Comparison of ENCODE assay signal across 10 cellular contexts in the genomic region with DNA sequence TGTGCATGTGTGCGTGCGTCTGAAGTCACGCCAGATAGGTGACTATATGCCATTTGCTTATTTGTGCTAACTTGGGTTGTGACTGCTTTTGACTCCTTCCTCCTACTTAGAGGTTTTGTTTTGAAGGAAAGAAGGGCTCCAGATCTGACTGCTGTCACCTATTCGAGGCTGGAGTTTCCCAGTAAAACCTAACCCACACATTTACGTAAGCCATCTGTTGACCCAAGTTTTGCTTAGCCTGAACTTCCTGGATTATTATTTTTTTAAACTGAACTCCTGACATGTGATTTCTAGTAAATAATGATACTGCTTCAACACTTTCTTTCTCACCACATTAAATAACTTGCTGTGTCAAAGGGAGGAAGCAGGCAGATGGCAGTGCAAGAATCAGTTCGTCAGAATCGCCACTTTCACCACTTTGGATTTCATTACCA. TPM values are rescaled to one million over a fixed set of nuclear protein-coding genes. Genes with fewer than 3 reads are reported as not detected.
DNase-seq lines count a peak whose midpoint lies in the region; ATAC-seq, FAIRE-seq and TF ChIP-seq lines count a peak whose summit lies in the region.
"Had no signal": no experiment of that assay in that cellular context is flagged by ENCODE, and none has a peak within 500 bp of the region (broad histone marks: within the 10 kb centered on the region; RNA-seq: fewer than 3 reads in every experiment).

No MANE protein-coding gene starts in this region.

- no peak overlapping the region for H2AFZ ChIP-seq in osteoblast (ENCODE audit: low read length)

- intact Hi-C loops in activated T-helper 1 cell treated with anti-CD3 and anti-CD28 coated beads, Interleukin-12 subunit alpha, Interleukin-12 subunit beta, Interleukin-2, Interleukin-4 antibody, amounts not matched to agents 30 ng/mL and 10 ng/mL and 1 ng/mL, durations not matched to agents 14 hours and 24 hours and 36 hours (cut with micrococcal nuclease) = loop anchor here (1.0 to 10.0 kb wide), 13 partner anchors 9 to 1808 kb away; partner anchors contain the start of gene ARAP2

- H3K4me3 Mint-ChIP-seq in activated CD8-positive, alpha-beta memory T cell treated with anti-CD3 and anti-CD28 coated beads, Interleukin-2, amount 10 ng/mL, durations not matched to agents 7 days and 5 days = peak overlapping the region; percentile 56
- peak overlapping the region; percentile 37 for H3K4me3 Mint-ChIP-seq in activated T-helper 1 cell treated with anti-CD3 and anti-CD28 coated beads, Interleukin-12 subunit alpha, Interleukin-12 subunit beta, Interleukin-2, Interleukin-4 antibody, amounts not matched to agents 30 ng/mL and 10 ng/mL and 1 ng/mL, durations not matched to agents 14 hours and 24 hours and 36 hours
- H3K4me3 Mint-ChIP-seq in stimulated activated effector memory CD8-positive, alpha-beta T cell treated with anti-CD3 and anti-CD28 coated beads, Interleukin-12 subunit alpha, Interleukin-12 subunit beta, amount 100 ng/mL, for 72 hours = peak overlapping the region; percentile 8

- H3K27me3 ChIP-seq in osteoblast (ENCODE audit: insufficient read depth, low read length) = no peaks in the 10 kb centered on the region

- no peaks in the 10 kb centered on the region for H3K9me3 Mint-ChIP-seq in activated CD8-positive, alpha-beta memory T cell treated with anti-CD3 and anti-CD28 coated beads, Interleukin-2, amount 10 ng/mL, durations not matched to agents 7 days and 5 days (ENCODE audit: low read depth)
- H3K9me3 Mint-ChIP-seq in activated T-helper 1 cell treated with anti-CD3 and anti-CD28 coated beads, Interleukin-12 subunit alpha, Interleukin-12 subunit beta, Interleukin-2, Interleukin-4 antibody, amounts not matched to agents 30 ng/mL and 10 ng/mL and 1 ng/mL, durations not matched to agents 14 hours and 24 hours and 36 hours = no peaks in the 10 kb centered on the region
- H3K9me3 Mint-ChIP-seq in stimulated activated effector memory CD8-positive, alpha-beta T cell treated with anti-CD3 and anti-CD28 coated beads, Interleukin-12 subunit alpha, Interleukin-12 subunit beta, amount 100 ng/mL, for 72 hours = peaks cover 3% of the 10 kb centered on the region

- DNase-seq in activated CD8-positive, alpha-beta memory T cell treated with anti-CD3 and anti-CD28 coated beads, Interleukin-2, amount 10 ng/mL, durations not matched to agents 7 days and 5 days = peak; percentile 77
- no peak for DNase-seq in activated CD8-positive, alpha-beta memory T cell treated with anti-CD3 and anti-CD28 coated beads, Interleukin-2, amount 50 U/mL, for 48 hours
- peak; percentile 60 for DNase-seq in activated T-helper 1 cell treated with anti-CD3 and anti-CD28 coated beads, Interleukin-12 subunit alpha, Interleukin-12 subunit beta, Interleukin-2, Interleukin-4 antibody, amounts not matched to agents 30 ng/mL and 10 ng/mL and 1 ng/mL, durations not matched to agents 14 hours and 24 hours and 36 hours (ENCODE audit: low spot score)
- peak in 1 of 2 donors; percentile 73 for DNase-seq in stimulated activated effector memory CD8-positive, alpha-beta T cell treated with anti-CD3 and anti-CD28 coated beads, Interleukin-12 subunit alpha, Interleukin-12 subunit beta, amount 100 ng/mL, for 72 hours (ENCODE audit: low spot score in 2 of 2)
- DNase-seq in osteoblast (ENCODE audit: insufficient read length, low spot score, missing footprints) (no peak), frontal cortex (ENCODE audit: low spot score in 2 of 2) (no peak)
- DNase-seq: NCI-H1436 treated with DMSO at 0.1 percent for 48 hours had no signal

- no peak overlapping the region for H3K27ac ChIP-seq in osteoblast (ENCODE audit: low read depth, low read length)
- H3K27ac ChIP-seq: epithelial cell of prostate had no signal

- H3K36me3 Mint-ChIP-seq in activated CD8-positive, alpha-beta memory T cell treated with anti-CD3 and anti-CD28 coated beads, Interleukin-2, amount 10 ng/mL, durations not matched to agents 7 days and 5 days = peaks cover 23% of the 10 kb centered on the region
- H3K36me3 Mint-ChIP-seq in activated T-helper 1 cell treated with anti-CD3 and anti-CD28 coated beads, Interleukin-12 subunit alpha, Interleukin-12 subunit beta, Interleukin-2, Interleukin-4 antibody, amounts not matched to agents 30 ng/mL and 10 ng/mL and 1 ng/mL, durations not matched to agents 14 hours and 24 hours and 36 hours (ENCODE audit: low read depth) = peaks cover 4% of the 10 kb centered on the region
- peaks cover 7% of the 10 kb centered on the region for H3K36me3 Mint-ChIP-seq in stimulated activated effector memory CD8-positive, alpha-beta T cell treated with anti-CD3 and anti-CD28 coated beads, Interleukin-12 subunit alpha, Interleukin-12 subunit beta, amount 100 ng/mL, for 72 hours

- no peak overlapping the region for H3K4me2 ChIP-seq in osteoblast (ENCODE audit: insufficient read depth, low read length)

- no peaks in the 10 kb centered on the region for H3K79me2 ChIP-seq in osteoblast (ENCODE audit: insufficient read depth, low read length)

- no peaks in the 10 kb centered on the region for H4K20me1 ChIP-seq in osteoblast (ENCODE audit: insufficient read depth, low read length)

- no peaks in the 10 kb centered on the region for H3K27me3 Mint-ChIP-seq in activated CD8-positive, alpha-beta memory T cell treated with anti-CD3 and anti-CD28 coated beads, Interleukin-2, amount 10 ng/mL, durations not matched to agents 7 days and 5 days
- no peaks in the 10 kb centered on the region for H3K27me3 Mint-ChIP-seq in activated T-helper 1 cell treated with anti-CD3 and anti-CD28 coated beads, Interleukin-12 subunit alpha, Interleukin-12 subunit beta, Interleukin-2, Interleukin-4 antibody, amounts not matched to agents 30 ng/mL and 10 ng/mL and 1 ng/mL, durations not matched to agents 14 hours and 24 hours and 36 hours (ENCODE audit: insufficient read depth)

- H3K4me3 ChIP-seq in osteoblast (ENCODE audit: insufficient read depth, low read length) = no peak overlapping the region

- H3K27ac Mint-ChIP-seq in activated CD8-positive, alpha-beta memory T cell treated with anti-CD3 and anti-CD28 coated beads, Interleukin-2, amount 10 ng/mL, durations not matched to agents 7 days and 5 days = peak overlapping the region; percentile 90
- peak overlapping the region; percentile 95 for H3K27ac Mint-ChIP-seq in activated T-helper 1 cell treated with anti-CD3 and anti-CD28 coated beads, Interleukin-12 subunit alpha, Interleukin-12 subunit beta, Interleukin-2, Interleukin-4 antibody, amounts not matched to agents 30 ng/mL and 10 ng/mL and 1 ng/mL, durations not matched to agents 14 hours and 24 hours and 36 hours
- peak overlapping the region; percentile 55 for H3K27ac Mint-ChIP-seq in stimulated activated effector memory CD8-positive, alpha-beta T cell treated with anti-CD3 and anti-CD28 coated beads, Interleukin-12 subunit alpha, Interleukin-12 subunit beta, amount 100 ng/mL, for 72 hours

- peak; percentile 80 for ATAC-seq in activated CD8-positive, alpha-beta memory T cell treated with anti-CD3 and anti-CD28 coated beads, Interleukin-2, amount 10 ng/mL, durations not matched to agents 7 days and 5 days
- ATAC-seq in HG02970 (IDR thresholded peaks at IDR 0.05; ENCODE audit: low FRiP score, unreplicated experiment) (peak; percentile 35), HG02840 (IDR thresholded peaks at IDR 0.05; ENCODE audit: low FRiP score, unreplicated experiment) (no peak)
- peak; percentile 89 for ATAC-seq in stimulated activated effector memory CD8-positive, alpha-beta T cell treated with anti-CD3 and anti-CD28 coated beads, Interleukin-12 subunit alpha, Interleukin-12 subunit beta, amount 100 ng/mL, for 72 hours

- peaks cover 3% of the 10 kb centered on the region for H3K9me3 ChIP-seq in osteoblast (ENCODE audit: low read depth, low read length)

- peaks cover 76% of the 10 kb centered on the region for H3K4me1 Mint-ChIP-seq in activated CD8-positive, alpha-beta memory T cell treated with anti-CD3 and anti-CD28 coated beads, Interleukin-2, amount 10 ng/mL, durations not matched to agents 7 days and 5 days
- H3K4me1 Mint-ChIP-seq in activated T-helper 1 cell treated with anti-CD3 and anti-CD28 coated beads, Interleukin-12 subunit alpha, Interleukin-12 subunit beta, Interleukin-2, Interleukin-4 antibody, amounts not matched to agents 30 ng/mL and 10 ng/mL and 1 ng/mL, durations not matched to agents 14 hours and 24 hours and 36 hours (ENCODE audit: low read depth) = peaks cover 93% of the 10 kb centered on the region
- peaks cover 66% of the 10 kb centered on the region for H3K4me1 Mint-ChIP-seq in stimulated activated effector memory CD8-positive, alpha-beta T cell treated with anti-CD3 and anti-CD28 coated beads, Interleukin-12 subunit alpha, Interleukin-12 subunit beta, amount 100 ng/mL, for 72 hours

- no peaks in the 10 kb centered on the region for H3K4me1 ChIP-seq in osteoblast (ENCODE audit: insufficient read depth, low read length)

- CTCF ChIA-PET in activated CD8-positive, alpha-beta memory T cell treated with anti-CD3 and anti-CD28 coated beads, Interleukin-2, amount 10 ng/mL, durations not matched to agents 7 days and 5 days (lab: Charles Lee) = no interaction called here

- no peak for FAIRE-seq in frontal cortex (lab: Jason Lieb, UNC)

- no peak for TF ChIP-seq CTCF in osteoblast (IDR thresholded peaks at IDR 0.05; ENCODE audit: extremely low read depth, low read depth, low read length)

- no peaks in the 10 kb centered on the region for H3K36me3 ChIP-seq in osteoblast (ENCODE audit: insufficient read depth, low read length)

RNA-seq across cellular contexts. Expression of gene DTHD1, which starts 41.5 kb away (rescaled TPM):
- total RNA-seq in activated CD8-positive, alpha-beta memory T cell treated with anti-CD3 and anti-CD28 coated beads, Interleukin-2, amount 10 ng/mL, durations not matched to agents 7 days and 5 days = 1 to 10 TPM; 1.7 to 2.9 TPM
- 0.86 and 1.0 TPM in 2 replicates for total RNA-seq in activated T-helper 1 cell treated with anti-CD3 and anti-CD28 coated beads, Interleukin-12 subunit alpha, Interleukin-12 subunit beta, Interleukin-2, Interleukin-4 antibody, amounts not matched to agents 30 ng/mL and 10 ng/mL and 1 ng/mL, durations not matched to agents 14 hours and 24 hours and 36 hours
- total RNA-seq in osteoblast (not detected in 2 replicates), frontal cortex (under 0.01 TPM)

Comparison
In these comparisons a context has a peak if more than half of its experiments do, and no peak if none do; other contexts are left out.
1. DNase-seq: peak in activated CD8-positive, alpha-beta memory T cell treated with anti-CD3 and anti-CD28 coated beads, Interleukin-2, amount 10 ng/mL, durations not matched to agents 7 days and 5 days (single experiment) and activated T-helper 1 cell treated with anti-CD3 and anti-CD28 coated beads, Interleukin-12 subunit alpha, Interleukin-12 subunit beta, Interleukin-2, Interleukin-4 antibody, amounts not matched to agents 30 ng/mL and 10 ng/mL and 1 ng/mL, durations not matched to agents 14 hours and 24 hours and 36 hours (single experiment); none in activated CD8-positive, alpha-beta memory T cell treated with anti-CD3 and anti-CD28 coated beads, Interleukin-2, amount 50 U/mL, for 48 hours (single experiment), osteoblast (single experiment) and frontal cortex (0 of 2).
2. Peak in every context shown above with its lines, with median percentiles within 50 percentile points of each other: H3K27ac Mint-ChIP-seq and H3K4me3 Mint-ChIP-seq.